In genomic region chr3:112774293-112774926, GRCh38 we compare ENCODE assay signal across 10 cellular contexts.
A peak's percentile ranks its signal among the peaks of the same experiment; 100 is the strongest.
DNase-seq lines count a peak whose midpoint lies in the region; ATAC-seq and TF ChIP-seq lines count a peak whose summit lies in the region.
"Had no signal": no experiment of that assay in that cellular context is flagged by ENCODE, and none has a peak within 500 bp of the region (broad histone marks: within the 10 kb centered on the region; RNA-seq: fewer than 3 reads in every experiment).

No MANE protein-coding gene starts in this region.

- peaks cover 2% of the 10 kb centered on the region for H3K36me3 Mint-ChIP-seq in central memory CD8-positive, alpha-beta T cell (ENCODE audit: insufficient read depth)

- H4K20me1 ChIP-seq in osteoblast (ENCODE audit: insufficient read depth, low read length), result no peaks in the 10 kb centered on the region

- H3K4me1 ChIP-seq in osteoblast (ENCODE audit: insufficient read depth, low read length), result peaks cover 68% of the 10 kb centered on the region

- peak; percentile 15 for ATAC-seq in central memory CD8-positive, alpha-beta T cell (replicated peaks; ENCODE audit: extremely low read depth, poor library complexity, severe bottlenecking)
- ATAC-seq in HG03135 (IDR thresholded peaks at IDR 0.05; ENCODE audit: unreplicated experiment), result no peak

- H3K27ac Mint-ChIP-seq in central memory CD8-positive, alpha-beta T cell (ENCODE audit: low read depth), result peak overlapping the region; percentile 42
- H3K27ac Mint-ChIP-seq: activated T-helper 1 cell treated with anti-CD3 and anti-CD28 coated beads, Interleukin-12 subunit alpha, Interleukin-12 subunit beta, Interleukin-2, Interleukin-4 antibody, amounts not matched to agents 30 ng/mL and 10 ng/mL and 1 ng/mL, durations not matched to agents 14 hours and 24 hours and 36 hours had no signal

- peak overlapping the region; percentile 43 for H3K4me2 ChIP-seq in osteoblast (ENCODE audit: insufficient read depth, low read length)

- no peak for TF ChIP-seq CTCF in osteoblast (IDR thresholded peaks at IDR 0.05; ENCODE audit: extremely low read depth, low read depth, low read length)
- no peak for TF ChIP-seq CTCF in coronary artery (IDR thresholded peaks at IDR 0.05)

- no peaks in the 10 kb centered on the region for H3K9me3 ChIP-seq in osteoblast (ENCODE audit: low read depth, low read length)

- H3K4me3 ChIP-seq in osteoblast (ENCODE audit: insufficient read depth, low read length), result no peak overlapping the region
- H3K4me3 ChIP-seq in coronary artery, result no peak overlapping the region

- H3K79me2 ChIP-seq in osteoblast (ENCODE audit: insufficient read depth, low read length), result no peaks in the 10 kb centered on the region

- no peak overlapping the region for H2AFZ ChIP-seq in osteoblast (ENCODE audit: low read length)

- H3K27me3 ChIP-seq in osteoblast (ENCODE audit: insufficient read depth, low read length), result no peaks in the 10 kb centered on the region

- peak overlapping the region; percentile 59 for H3K4me3 Mint-ChIP-seq in central memory CD8-positive, alpha-beta T cell
- H3K4me3 Mint-ChIP-seq: activated T-helper 1 cell treated with anti-CD3 and anti-CD28 coated beads, Interleukin-12 subunit alpha, Interleukin-12 subunit beta, Interleukin-2, Interleukin-4 antibody, amounts not matched to agents 30 ng/mL and 10 ng/mL and 1 ng/mL, durations not matched to agents 14 hours and 24 hours and 36 hours had no signal

- DNase-seq in EH (ENCODE audit: low read depth) (peak; percentile 88), NCI-H226 (peak; percentile 82), osteoblast (ENCODE audit: insufficient read length, low spot score, missing footprints) (no peak), NCI-H2227 treated with DMSO at 0.1 percent for 48 hours (lab: John Stamatoyannopoulos, UW) (no peak), coronary artery (ENCODE audit: low spot score) (no peak)
- DNase-seq in central memory CD8-positive, alpha-beta T cell (ENCODE audit: low spot score in 2 of 2), result no peak
- DNase-seq in stimulated activated CD4-positive, alpha-beta T cell treated with anti-CD3 and anti-CD28 coated beads, Interleukin-2, amount 100 ng/mL, for 24 hours, result no peak
- DNase-seq: NCI-H526 had no signal

- H3K27me3 Mint-ChIP-seq in central memory CD8-positive, alpha-beta T cell, result no peaks in the 10 kb centered on the region

- H3K27ac ChIP-seq in osteoblast (ENCODE audit: low read depth, low read length) (peak overlapping the region; percentile 94), coronary artery (peak overlapping the region in 1 of 2 donors; percentile 55)

- no peaks in the 10 kb centered on the region for H3K9me3 Mint-ChIP-seq in central memory CD8-positive, alpha-beta T cell
- H3K9me3 Mint-ChIP-seq: activated T-helper 1 cell treated with anti-CD3 and anti-CD28 coated beads, Interleukin-12 subunit alpha, Interleukin-12 subunit beta, Interleukin-2, Interleukin-4 antibody, amounts not matched to agents 30 ng/mL and 10 ng/mL and 1 ng/mL, durations not matched to agents 14 hours and 24 hours and 36 hours had no signal

- H3K36me3 ChIP-seq in osteoblast (ENCODE audit: insufficient read depth, low read length), result no peaks in the 10 kb centered on the region

- H3K4me1 Mint-ChIP-seq in central memory CD8-positive, alpha-beta T cell, result peaks cover 31% of the 10 kb centered on the region

Comparison
In these comparisons a context has a peak if more than half of its experiments do, and no peak if none do; other contexts are left out.
1. DNase-seq: peak in EH (single experiment) and NCI-H226 (single experiment); none in central memory CD8-positive, alpha-beta T cell (0 of 2), osteoblast (single experiment), stimulated activated CD4-positive, alpha-beta T cell treated with anti-CD3 and anti-CD28 coated beads, Interleukin-2, amount 100 ng/mL, for 24 hours (0 of 2), NCI-H2227 treated with DMSO at 0.1 percent for 48 hours (single experiment) and coronary artery (single experiment).